9 cellular contexts compared by ENCODE assay signal in the genomic region with DNA sequence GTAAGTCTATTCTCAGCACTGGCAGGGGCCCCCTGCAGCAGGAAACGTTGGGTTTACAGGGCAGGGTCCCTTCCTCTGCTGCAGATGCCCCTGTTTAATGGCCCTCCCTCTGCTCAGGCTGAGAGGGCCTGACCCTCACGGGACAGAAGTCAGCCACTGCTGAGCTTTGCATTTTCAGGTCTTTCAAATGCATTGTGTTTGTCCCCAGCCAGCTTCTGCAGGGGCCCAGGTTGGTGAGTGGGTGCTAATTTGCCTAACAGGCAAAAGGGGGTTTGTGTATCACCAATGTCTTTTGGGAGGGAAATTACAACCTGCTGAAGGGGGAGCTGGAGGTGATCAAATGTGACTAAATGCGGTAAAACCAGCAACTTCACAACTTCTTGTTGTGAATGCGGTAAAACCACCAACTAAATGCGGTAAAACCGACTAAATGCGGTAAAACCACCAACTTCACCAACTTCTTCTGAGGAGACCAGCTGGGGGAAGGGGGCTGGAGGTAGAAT.
DNase-seq lines count a peak whose midpoint lies in the region; ATAC-seq and TF ChIP-seq lines count a peak whose summit lies in the region.
"Had no signal": no experiment of that assay in that cellular context is flagged by ENCODE, and none has a peak within 500 bp of the region (broad histone marks: within the 10 kb centered on the region; RNA-seq: fewer than 3 reads in every experiment).

No MANE protein-coding gene starts in this region.

- peak; percentile 48 for ATAC-seq in HG02623 (IDR thresholded peaks at IDR 0.05; ENCODE audit: unreplicated experiment)
- peak; percentile 52 for ATAC-seq in stimulated activated effector memory CD8-positive, alpha-beta T cell treated with anti-CD3 and anti-CD28 coated beads, Interleukin-12 subunit alpha, Interleukin-12 subunit beta, amount 100 ng/mL, for 72 hours

- TF ChIP-seq CTCF in Loucy (conservative IDR thresholded peaks at IDR 0.05; ENCODE audit: low read length), result no peak

- no peaks in the 10 kb centered on the region for H3K36me3 Mint-ChIP-seq in stimulated activated effector memory CD8-positive, alpha-beta T cell treated with anti-CD3 and anti-CD28 coated beads, Interleukin-12 subunit alpha, Interleukin-12 subunit beta, amount 100 ng/mL, for 72 hours

- peak overlapping the region; percentile 74 for H2AFZ ChIP-seq in Loucy (ENCODE audit: low read length)

- peak; percentile 6 for DNase-seq in activated T-cell treated with anti-CD3 and anti-CD28 coated beads for 24 hours (ENCODE audit: low read depth)
- DNase-seq in activated T-cell treated with anti-CD3 and anti-CD28 coated beads, Interleukin-2, amount 50 U/mL, for 1 hour, result no peak
- DNase-seq in stimulated activated effector memory CD8-positive, alpha-beta T cell treated with anti-CD3 and anti-CD28 coated beads, Interleukin-12 subunit alpha, Interleukin-12 subunit beta, amount 100 ng/mL, for 72 hours (ENCODE audit: low spot score in 2 of 2), result peak in 1 of 2 donors; percentile 53
- no peak for DNase-seq in activated CD4-positive, CD25-positive, alpha-beta regulatory T cell treated with anti-CD3 and anti-CD28 coated beads, Interleukin-2, amount 50 U/mL, for 72 hours
- no peak for DNase-seq in HUDEP-2 (lab: John Stamatoyannopoulos, UW; ENCODE audit: unreplicated experiment in 76 of 76)
- no peak for DNase-seq in DMS153 (lab: John Stamatoyannopoulos, UW)

- no peaks in the 10 kb centered on the region for H3K27me3 ChIP-seq in Loucy (ENCODE audit: insufficient read depth, low read length, poor library complexity, severe bottlenecking)

- no peaks in the 10 kb centered on the region for H3K9me3 Mint-ChIP-seq in stimulated activated effector memory CD8-positive, alpha-beta T cell treated with anti-CD3 and anti-CD28 coated beads, Interleukin-12 subunit alpha, Interleukin-12 subunit beta, amount 100 ng/mL, for 72 hours
- H3K9me3 Mint-ChIP-seq: neural crest cell had no signal

- peaks cover 42% of the 10 kb centered on the region for H3K4me1 ChIP-seq in Loucy (ENCODE audit: insufficient read depth, low read length, poor library complexity, severe bottlenecking)

- H3K9me2 ChIP-seq in Loucy (replicated peaks; ENCODE audit: low read depth, low read length), result no peaks in the 10 kb centered on the region

- no peak overlapping the region for H3K4me3 Mint-ChIP-seq in stimulated activated effector memory CD8-positive, alpha-beta T cell treated with anti-CD3 and anti-CD28 coated beads, Interleukin-12 subunit alpha, Interleukin-12 subunit beta, amount 100 ng/mL, for 72 hours
- H3K4me3 Mint-ChIP-seq: neural crest cell had no signal

- H3K9ac ChIP-seq in Loucy (ENCODE audit: low read depth, low read length, poor library complexity, severe bottlenecking), result peak overlapping the region; percentile 71

- H3K27ac Mint-ChIP-seq in stimulated activated effector memory CD8-positive, alpha-beta T cell treated with anti-CD3 and anti-CD28 coated beads, Interleukin-12 subunit alpha, Interleukin-12 subunit beta, amount 100 ng/mL, for 72 hours, result no peak overlapping the region

- H3K4me1 Mint-ChIP-seq in stimulated activated effector memory CD8-positive, alpha-beta T cell treated with anti-CD3 and anti-CD28 coated beads, Interleukin-12 subunit alpha, Interleukin-12 subunit beta, amount 100 ng/mL, for 72 hours, result peaks cover 42% of the 10 kb centered on the region

- no peaks in the 10 kb centered on the region for H3K36me3 ChIP-seq in Loucy (ENCODE audit: insufficient read depth, low read length)

- peaks cover 17% of the 10 kb centered on the region for H3F3A ChIP-seq in Loucy (ENCODE audit: low read depth)

- no peaks in the 10 kb centered on the region for H4K20me1 ChIP-seq in Loucy (ENCODE audit: insufficient read depth, low read length, poor library complexity, severe bottlenecking)

- no peaks in the 10 kb centered on the region for H3K9me3 ChIP-seq in Loucy (ENCODE audit: insufficient read depth, low read depth, low read length)

- H3K79me2 ChIP-seq in Loucy (ENCODE audit: insufficient read depth, low read length), result no peaks in the 10 kb centered on the region

- peak overlapping the region; percentile 81 for H3K4me2 ChIP-seq in Loucy (ENCODE audit: low read depth, low read length, poor library complexity, severe bottlenecking)

- H3K4me3 ChIP-seq in Loucy (ENCODE audit: low read length, poor library complexity, severe bottlenecking), result peak overlapping the region; percentile 44
